20 cellular contexts compared by ENCODE assay signal in the genomic region with DNA sequence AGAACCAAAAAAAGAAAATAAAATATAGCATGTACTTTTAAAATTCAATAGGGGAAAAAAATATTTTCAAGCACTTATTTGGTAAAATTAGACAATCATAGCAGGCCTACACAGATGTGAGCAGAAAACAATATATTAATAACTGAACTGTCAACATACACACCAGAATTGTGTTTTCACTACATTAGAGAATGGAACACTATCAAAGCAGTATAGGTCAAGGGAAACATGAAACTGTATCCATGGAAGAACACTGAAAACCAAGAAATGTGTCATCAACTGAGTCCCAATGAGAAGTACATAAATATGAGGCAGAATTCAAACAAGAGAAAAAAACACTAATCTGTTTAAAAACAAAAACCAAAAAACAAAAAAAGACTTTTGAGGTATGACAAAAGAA.
"Had no signal": no experiment of that assay in that cellular context is flagged by ENCODE, and none has a peak within 500 bp of the region (broad histone marks: within the 10 kb centered on the region; RNA-seq: fewer than 3 reads in every experiment).

No MANE protein-coding gene starts in this region.

- DNase-seq: Karpas-422, KG1, MM.1S, NCI-H1092 treated with DMSO at 0.1 percent for 48 hours, NCI-H1436, NCI-H187, NCI-H2029, NCI-H2081 treated with DMSO at 0.1 percent for 48 hours, NCI-H2171, NCI-H226, NCI-H446, NCI-H510A, NCI-H524 treated with DMSO at 0.1 percent for 48 hours, NCI-H69, NCI-H774, Right ventricle myocardium superior, RPMI8226, SIG-M5 had no signal

- H3K4me1 ChIP-seq: SJSA1 had no signal

- H3K27ac ChIP-seq: SJSA1, SK-N-MC had no signal

- H3K27me3 ChIP-seq: SJSA1 had no signal

- H3K9me3 ChIP-seq: SJSA1 had no signal

- H3K4me3 ChIP-seq: SJSA1, SK-N-MC had no signal
